In genomic region chr10:130904676-130905075, GRCh38 we compare ENCODE assay signal across 7 cellular contexts.
"Had no signal": no experiment of that assay in that cellular context is flagged by ENCODE, and none has a peak within 500 bp of the region (broad histone marks: within the 10 kb centered on the region; RNA-seq: fewer than 3 reads in every experiment).

No MANE protein-coding gene starts in this region.

- H3K27ac ChIP-seq: HL-60 had no signal

- H3K4me2 ChIP-seq: GM23338 had no signal

- H3K4me3 Mint-ChIP-seq: GM23338, H9, IgD-negative memory B cell had no signal

- ATAC-seq: GM23338, HepG2 had no signal

- DNase-seq: H9, HCEC 1CT, KBM-7 had no signal

- H3K27ac Mint-ChIP-seq: GM23338, H9, IgD-negative memory B cell had no signal

- H2AFZ ChIP-seq: GM23338 had no signal

- H3K4me1 Mint-ChIP-seq: H9, IgD-negative memory B cell had no signal

- H3K36me3 Mint-ChIP-seq: IgD-negative memory B cell had no signal

- H3K27me3 Mint-ChIP-seq: IgD-negative memory B cell had no signal

- H3K9me3 Mint-ChIP-seq: H9 had no signal

- H3K4me3 ChIP-seq: GM23338 had no signal
